12 cellular contexts compared by ENCODE assay signal in the genomic region with DNA sequence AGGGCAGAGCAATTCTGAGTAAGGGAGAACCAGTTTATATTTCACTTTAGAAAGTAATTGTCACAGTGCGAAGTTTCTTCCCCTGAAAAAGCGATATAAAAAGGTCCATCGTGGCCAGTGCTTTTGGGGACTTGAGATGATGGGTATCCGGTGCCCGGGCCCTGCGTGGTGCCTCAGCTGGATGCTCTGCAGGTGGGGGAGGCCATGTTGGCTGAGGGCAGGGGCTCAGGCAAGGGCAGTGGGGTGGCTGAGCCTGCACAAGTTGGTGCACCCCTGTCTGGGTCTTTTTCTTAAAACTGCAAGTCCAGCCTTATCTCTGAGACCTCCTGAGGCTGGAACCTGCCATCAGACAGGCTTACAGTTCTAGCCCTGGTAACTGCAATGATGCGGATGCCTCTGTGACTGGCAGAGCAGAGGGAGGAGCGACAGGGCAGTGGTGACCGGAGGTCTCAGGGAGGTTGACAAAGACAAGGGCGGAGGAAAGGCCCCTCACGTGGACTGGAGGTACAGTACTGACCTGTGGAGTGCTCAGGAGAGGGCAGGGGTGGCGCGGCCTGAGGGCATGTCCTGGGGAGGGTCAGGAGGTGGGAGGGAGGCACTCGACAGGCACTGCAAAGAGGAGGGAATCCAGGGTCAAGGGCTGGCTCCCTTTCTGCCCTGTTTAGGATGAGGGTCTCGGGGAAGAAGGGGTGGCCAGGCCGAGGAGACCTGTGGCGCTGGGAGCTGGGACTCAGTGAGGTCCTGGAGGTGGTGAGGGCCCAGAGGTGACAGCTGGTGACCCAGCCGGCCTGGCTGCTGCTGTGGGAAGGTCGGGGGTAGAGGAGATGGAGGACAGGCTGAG. TPM values are rescaled to one million over a fixed set of nuclear protein-coding genes. Genes with fewer than 3 reads are reported as not detected.
DNase-seq lines count a peak whose midpoint lies in the region; ATAC-seq and TF ChIP-seq lines count a peak whose summit lies in the region.
"Had no signal": no experiment of that assay in that cellular context is flagged by ENCODE, and none has a peak within 500 bp of the region (broad histone marks: within the 10 kb centered on the region; RNA-seq: fewer than 3 reads in every experiment).

No MANE protein-coding gene starts in this region.

- no peaks in the 10 kb centered on the region for H3K9me3 ChIP-seq in CD4-positive, alpha-beta T cell (ENCODE audit: control insufficient read depth, low read length)
- H3K9me3 ChIP-seq in NT2/D1 (ENCODE audit: insufficient read depth, low read length) = no peaks in the 10 kb centered on the region
- H3K9me3 ChIP-seq in sigmoid colon = no peaks in the 10 kb centered on the region
- H3K9me3 ChIP-seq in HAP-1 = no peaks in the 10 kb centered on the region

- H3K9me3 Mint-ChIP-seq in CD4-positive, alpha-beta T cell = no peaks in the 10 kb centered on the region

- no peak for TF ChIP-seq EP300 in sigmoid colon (IDR thresholded peaks at IDR 0.05)

- in situ Hi-C loops in HAP-1 (cut with MboI; ENCODE audit: low sequenced_read_pairs) = no loop called here

- no peak for TF ChIP-seq CTCF in CD4-positive, alpha-beta T cell (IDR thresholded peaks at IDR 0.05)
- TF ChIP-seq CTCF in foreskin fibroblast (IDR thresholded peaks at IDR 0.05; ENCODE audit: low read depth, low read length) (no peak), sigmoid colon (IDR thresholded peaks at IDR 0.05) (no peak)

- peaks cover 28% of the 10 kb centered on the region for H3K4me1 ChIP-seq in NT2/D1 (ENCODE audit: insufficient read depth, insufficient read length)
- H3K4me1 ChIP-seq in sigmoid colon = peaks cover 0 to 26% (median 21%) of the 10 kb centered on the region in 4 donors
- peaks cover 10% of the 10 kb centered on the region for H3K4me1 ChIP-seq in HAP-1

- no peak overlapping the region for H3K27ac ChIP-seq in CD4-positive, alpha-beta T cell (ENCODE audit: low read depth, low read length)
- peak overlapping the region; percentile 83 to 92 (median 86) for H3K27ac ChIP-seq in sigmoid colon

- H3K27ac Mint-ChIP-seq in CD4-positive, alpha-beta T cell = no peak overlapping the region

- no peak for DNase-seq in CD4-positive, alpha-beta T cell
- DNase-seq in NT2/D1 (ENCODE audit: low read depth, low spot score) = no peak
- DNase-seq in foreskin fibroblast = no peak
- DNase-seq in sigmoid colon = no peak
- DNase-seq in HAP-1 (ENCODE audit: low spot score in 2 of 2) = no peak
- no peak for DNase-seq in GM19240 (ENCODE audit: insufficient read length, low spot score)
- DNase-seq: activated CD4-positive, alpha-beta T cell treated with anti-CD3 and anti-CD28 coated beads, Interleukin-2, amount 50 U/mL, for 4 hours; EL; SHP77 treated with DMSO at 0.1 percent for 48 hours; stimulated activated CD4-positive, alpha-beta T cell treated with anti-CD3 and anti-CD28 coated beads, Interleukin-4, amount 100 ng/mL, for 4 hours had no signal

- intact Hi-C loops in CD4-positive, alpha-beta T cell (cut with DNase I, micrococcal nuclease) = loop anchor here in 1 of 2 experiments (5.0 to 10.0 kb wide), 4 partner anchors 92 to 660 kb away; a partner anchor contains a TSS
- intact Hi-C loops in sigmoid colon (cut with DNase I) = loop anchor here (5.0 to 10.0 kb wide), 4 partner anchors 90 to 330 kb away; a partner anchor contains a TSS

- peak overlapping the region; percentile 3 for H3K4me3 ChIP-seq in NT2/D1 (ENCODE audit: insufficient read length, low read depth)
- peak overlapping the region; percentile 76 to 86 for H3K4me3 ChIP-seq in foreskin fibroblast (ENCODE audit: low read depth in 1 of 2, low read length in 2 of 2)
- no peak overlapping the region for H3K4me3 ChIP-seq in sigmoid colon
- no peak overlapping the region for H3K4me3 ChIP-seq in HAP-1

- H3K36me3 Mint-ChIP-seq in CD4-positive, alpha-beta T cell (ENCODE audit: low read depth) = peaks cover 5% of the 10 kb centered on the region

- TF ChIP-seq POLR2A in sigmoid colon (IDR thresholded peaks at IDR 0.05) = no peak

- peaks cover 67% of the 10 kb centered on the region for H3K4me1 Mint-ChIP-seq in CD4-positive, alpha-beta T cell (ENCODE audit: low read depth)

- CTCF ChIA-PET in CD4-positive, alpha-beta T cell (lab: Charles Lee) = interaction anchor here (0.7 kb wide), 1 partner anchor 286 kb away, joined by 3 read pairs; no protein-coding TSS in a partner anchor

- POLR2A ChIA-PET in CD4-positive, alpha-beta T cell (lab: Charles Lee) = interaction anchor here (1.1 kb wide), 1 partner anchor 8 kb away, joined by 7 read pairs; no protein-coding TSS in a partner anchor

- no peak for ATAC-seq in CD4-positive, alpha-beta T cell (ENCODE audit: poor library complexity)
- ATAC-seq in GM18867 (IDR thresholded peaks at IDR 0.05; ENCODE audit: unreplicated experiment) = no peak
- ATAC-seq in GM19463 (IDR thresholded peaks at IDR 0.05; ENCODE audit: unreplicated experiment) = no peak

- peaks cover 9% of the 10 kb centered on the region for H3K27me3 Mint-ChIP-seq in CD4-positive, alpha-beta T cell

- WGBS in sigmoid colon, 2 donors = 86 to 93% methylated on average over 19 of the region's 19 CpGs

- no peaks in the 10 kb centered on the region for H3K27me3 ChIP-seq in CD4-positive, alpha-beta T cell (ENCODE audit: control insufficient read depth, insufficient read depth, low read length)
- peaks cover 26% of the 10 kb centered on the region for H3K27me3 ChIP-seq in NT2/D1 (ENCODE audit: insufficient read depth, insufficient read length)
- no peaks in the 10 kb centered on the region for H3K27me3 ChIP-seq in sigmoid colon
- no peaks in the 10 kb centered on the region for H3K27me3 ChIP-seq in HAP-1 (ENCODE audit: low read depth)

- H3K4me3 Mint-ChIP-seq in CD4-positive, alpha-beta T cell = peak overlapping the region; percentile 90

- H3K36me3 ChIP-seq in NT2/D1 (ENCODE audit: insufficient read depth, insufficient read length, low read length) = peaks cover 11% of the 10 kb centered on the region
- no peaks in the 10 kb centered on the region for H3K36me3 ChIP-seq in sigmoid colon
- no peaks in the 10 kb centered on the region for H3K36me3 ChIP-seq in HAP-1 (replicated peaks)

- H3K9ac ChIP-seq in NT2/D1 (ENCODE audit: insufficient read length, low read depth) = peak overlapping the region; percentile 86

RNA-seq across cellular contexts. Expression of a gene that starts 1.8 kb away (rescaled TPM):
- 10 to 100 TPM; 14.1 to 16.9 TPM for total RNA-seq in CD4-positive, alpha-beta T cell
- 10 to 100 TPM; 15.7 to 21.6 (median 17.8) TPM for total RNA-seq in sigmoid colon
- 10 to 100 TPM in 1 of 3 donors, 1 to 10 TPM in 2; 3.0 to 14.6 (median 6.7) TPM for polyA plus RNA-seq in sigmoid colon

RNA-seq across cellular contexts. Expression of a gene that starts 45.7 kb away (rescaled TPM):
- under 1 TPM; 0.67 to 0.74 TPM for total RNA-seq in CD4-positive, alpha-beta T cell
- 1 to 10 TPM in 2 of 4 donors, under 1 TPM in 2; 0.16 to 1.2 (median 0.73) TPM for total RNA-seq in sigmoid colon
- under 1 TPM in 2 of 3 donors, not detected in 1; under 0.01 to 0.44 TPM for polyA plus RNA-seq in sigmoid colon

Comparison
In these comparisons a context has a peak if more than half of its experiments do, and no peak if none do; other contexts are left out.
1. H3K4me3 ChIP-seq: peak in NT2/D1 (single experiment) and foreskin fibroblast (2 of 2); none in sigmoid colon (0 of 4) and HAP-1 (single experiment).